8 cellular contexts compared by ENCODE assay signal in genomic region chr7:41881313-41882130, GRCh38.
DNase-seq lines count a peak whose midpoint lies in the region; ATAC-seq and TF ChIP-seq lines count a peak whose summit lies in the region.

No MANE protein-coding gene starts in this region.

- H3K27ac ChIP-seq in dorsolateral prefrontal cortex = peak overlapping the region in 3 of 59 donors; percentile 14 to 49 (median 16)

- H3K27ac Mint-ChIP-seq in T-cell = peak overlapping the region; percentile 85 to 96
- peak overlapping the region; percentile 99 for H3K27ac Mint-ChIP-seq in activated naive CD8-positive, alpha-beta T cell treated with anti-CD3 and anti-CD28 coated beads, Interleukin-2, amount 10 ng/mL, durations not matched to agents 7 days and 5 days

- H3K27me3 ChIP-seq in dorsolateral prefrontal cortex (no peaks in the 10 kb centered on the region), H7 (ENCODE audit: control insufficient read depth, insufficient read depth, low read length) (no peaks in the 10 kb centered on the region)

- H3K4me3 Mint-ChIP-seq in T-cell = peak overlapping the region; percentile 73 to 76 (median 75)
- H3K4me3 Mint-ChIP-seq in activated naive CD8-positive, alpha-beta T cell treated with anti-CD3 and anti-CD28 coated beads, Interleukin-2, amount 10 ng/mL, durations not matched to agents 7 days and 5 days = peak overlapping the region; percentile 80

- peak in 33 of 34 experiments; percentile 6 to 85 (median 63) for DNase-seq in T-cell
- DNase-seq in activated naive CD8-positive, alpha-beta T cell treated with anti-CD3 and anti-CD28 coated beads, Interleukin-2, amount 10 ng/mL, durations not matched to agents 7 days and 5 days = peak; percentile 69
- DNase-seq in putamen (ENCODE audit: low spot score) = peak; percentile 43
- DNase-seq in dorsolateral prefrontal cortex = no peak
- no peak for DNase-seq in NCI-H128 (lab: John Stamatoyannopoulos, UW; ENCODE audit: unreplicated experiment)
- no peak for DNase-seq in H7

- intact Hi-C loops in dorsolateral prefrontal cortex (cut with DNase I) = no loop called here

- H3K4me3 ChIP-seq in dorsolateral prefrontal cortex (no peak overlapping the region), H7 (ENCODE audit: insufficient read depth, low read depth, low read length) (no peak overlapping the region)

- peaks cover 19 to 25% (median 21%) of the 10 kb centered on the region in 3 donors for H3K4me1 Mint-ChIP-seq in T-cell
- peaks cover 25% of the 10 kb centered on the region for H3K4me1 Mint-ChIP-seq in activated naive CD8-positive, alpha-beta T cell treated with anti-CD3 and anti-CD28 coated beads, Interleukin-2, amount 10 ng/mL, durations not matched to agents 7 days and 5 days

- H3K9me3 Mint-ChIP-seq in T-cell = peaks cover 0 to 6% (median 3%) of the 10 kb centered on the region in 3 donors
- peaks cover 11% of the 10 kb centered on the region for H3K9me3 Mint-ChIP-seq in activated naive CD8-positive, alpha-beta T cell treated with anti-CD3 and anti-CD28 coated beads, Interleukin-2, amount 10 ng/mL, durations not matched to agents 7 days and 5 days

- CTCF ChIA-PET in T-cell (lab: Charles Lee) = interaction anchor here (0.6 to 1.3 kb wide), 5 partner anchors 11 to 59 kb away, joined by 3 to 7 read pairs (median 4); no protein-coding TSS in a partner anchor

- no peaks in the 10 kb centered on the region for H3K36me3 ChIP-seq in H7 (replicated peaks; ENCODE audit: control insufficient read depth, insufficient read depth, low read length)

- peak; percentile 95 for ATAC-seq in GM18867 (IDR thresholded peaks at IDR 0.05; ENCODE audit: unreplicated experiment)
- peak; percentile 97 for ATAC-seq in HG03025 (IDR thresholded peaks at IDR 0.05; ENCODE audit: low FRiP score, unreplicated experiment)
- ATAC-seq in T-cell (replicated peaks in 1 of 4) = peak; percentile 62 to 93 (median 72)
- ATAC-seq in activated naive CD8-positive, alpha-beta T cell treated with anti-CD3 and anti-CD28 coated beads, Interleukin-2, amount 10 ng/mL, durations not matched to agents 7 days and 5 days (ENCODE audit: low read depth) = peak; percentile 97

- POLR2A ChIA-PET in T-cell (lab: Charles Lee) = interaction anchor here in 1 of 2 donors (0.9 to 1.0 kb wide), 2 partner anchors 12 to 1701 kb away, joined by 3 to 5 read pairs; partner anchors contain the start of gene STK17A
- POLR2A ChIA-PET in activated naive CD8-positive, alpha-beta T cell treated with anti-CD3 and anti-CD28 coated beads, Interleukin-2, amount 10 ng/mL, durations not matched to agents 7 days and 5 days (lab: Charles Lee) = interaction anchor here (0.5 to 1.4 kb wide), 4 partner anchors 9 to 76 kb away, joined by 3 to 4 read pairs (median 4); no protein-coding TSS in a partner anchor

- H3K36me3 Mint-ChIP-seq in T-cell = no peaks in the 10 kb centered on the region
- H3K36me3 Mint-ChIP-seq in activated naive CD8-positive, alpha-beta T cell treated with anti-CD3 and anti-CD28 coated beads, Interleukin-2, amount 10 ng/mL, durations not matched to agents 7 days and 5 days = peaks cover 33% of the 10 kb centered on the region

- no peak for TF ChIP-seq CTCF in dorsolateral prefrontal cortex (IDR thresholded peaks at IDR 0.05 in 54 of 56, conservative IDR thresholded peaks at IDR 0.05 in 2 of 56; ENCODE audit: low read depth in 1 of 56, partially characterized antibody in 56 of 56)

- peaks cover 0 to 4% of the 10 kb centered on the region in 2 donors for H3K27me3 Mint-ChIP-seq in T-cell
- no peaks in the 10 kb centered on the region for H3K27me3 Mint-ChIP-seq in activated naive CD8-positive, alpha-beta T cell treated with anti-CD3 and anti-CD28 coated beads, Interleukin-2, amount 10 ng/mL, durations not matched to agents 7 days and 5 days

Comparison
In these comparisons a context has a peak if more than half of its experiments do, and no peak if none do; other contexts are left out.
1. DNase-seq: peak in T-cell (33 of 34), activated naive CD8-positive, alpha-beta T cell treated with anti-CD3 and anti-CD28 coated beads, Interleukin-2, amount 10 ng/mL, durations not matched to agents 7 days and 5 days (single experiment) and putamen (single experiment); none in dorsolateral prefrontal cortex (0 of 10), NCI-H128 (single experiment) and H7 (single experiment).
2. Peak in every context shown above with its lines, with median percentiles within 50 percentile points of each other: ATAC-seq.